Comparison of ENCODE assay signal across 7 cellular contexts in the genomic region with DNA sequence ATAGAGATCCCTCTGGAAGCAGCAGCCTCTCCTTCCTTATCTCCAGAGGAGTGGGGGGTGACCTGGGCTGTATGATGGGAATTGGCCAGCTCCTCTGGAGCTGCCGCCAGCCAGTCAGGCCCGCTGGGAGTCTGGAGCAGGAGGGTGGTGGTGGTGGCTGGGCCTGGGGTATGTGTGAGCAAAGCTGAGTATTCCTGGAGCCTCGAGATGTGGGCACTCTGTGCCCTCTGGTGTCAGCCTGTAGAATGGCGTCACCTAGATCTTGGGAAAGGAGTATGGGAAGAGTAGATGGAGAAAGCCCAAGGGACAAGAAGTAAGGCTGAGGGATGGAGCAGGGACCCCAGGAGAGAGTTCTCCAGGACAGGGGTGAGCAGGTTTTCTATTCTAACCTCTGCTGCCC. TPM values are rescaled to one million over a fixed set of nuclear protein-coding genes. Genes with fewer than 3 reads are reported as not detected.
A peak's percentile ranks its signal among the peaks of the same experiment; 100 is the strongest.
DNase-seq lines count a peak whose midpoint lies in the region; ATAC-seq and TF ChIP-seq lines count a peak whose summit lies in the region.

No MANE protein-coding gene starts in this region.

- no peak overlapping the region for H3K27ac Mint-ChIP-seq in activated B cell treated with CpG ODN at 0.5 μM for 24 hours
- H3K27ac Mint-ChIP-seq in T-helper 2 cell treated with Interferon-gamma antibody and Interleukin-4, amounts not matched to agents 5 μg/mL and 100 μg/mL, for 36 hours = no peak overlapping the region

- no peak overlapping the region for H3K4me3 Mint-ChIP-seq in activated B cell treated with CpG ODN at 0.5 μM for 24 hours
- no peak overlapping the region for H3K4me3 Mint-ChIP-seq in T-helper 2 cell treated with Interferon-gamma antibody and Interleukin-4, amounts not matched to agents 5 μg/mL and 100 μg/mL, for 36 hours

- intact Hi-C loops in activated B cell treated with CpG ODN at 0.5 μM for 24 hours (cut with micrococcal nuclease) = no loop called here

- H3K9me3 Mint-ChIP-seq in activated B cell treated with CpG ODN at 0.5 μM for 24 hours = no peaks in the 10 kb centered on the region
- H3K9me3 Mint-ChIP-seq in T-helper 2 cell treated with Interferon-gamma antibody and Interleukin-4, amounts not matched to agents 5 μg/mL and 100 μg/mL, for 36 hours = no peaks in the 10 kb centered on the region

- CTCF ChIA-PET in activated B cell treated with CpG ODN at 0.5 μM for 24 hours (lab: Charles Lee) = interaction anchor here (1.0 to 1.4 kb wide), 3 partner anchors 39 to 223 kb away, joined by 3 to 4 read pairs (median 3); no protein-coding TSS in a partner anchor

- DNase-seq in EH (ENCODE audit: low read depth) (peak; percentile 45), HuH-7 (ENCODE audit: low spot score) (peak; percentile 53), activated B cell treated with CpG ODN at 0.5 μM for 24 hours (no peak), medulla oblongata (ENCODE audit: extremely low spot score) (peak; percentile 44), NCI-H345 (lab: John Stamatoyannopoulos, UW) (no peak), SHP77 treated with DMSO at 0.1 percent for 48 hours (lab: John Stamatoyannopoulos, UW) (no peak)
- no peak for DNase-seq in T-helper 2 cell treated with Interferon-gamma antibody and Interleukin-4, amounts not matched to agents 5 μg/mL and 100 μg/mL, for 36 hours (ENCODE audit: low spot score)

- POLR2A ChIA-PET in activated B cell treated with CpG ODN at 0.5 μM for 24 hours (lab: Charles Lee) = no interaction called here

- no peaks in the 10 kb centered on the region for H3K4me1 Mint-ChIP-seq in activated B cell treated with CpG ODN at 0.5 μM for 24 hours
- H3K4me1 Mint-ChIP-seq in T-helper 2 cell treated with Interferon-gamma antibody and Interleukin-4, amounts not matched to agents 5 μg/mL and 100 μg/mL, for 36 hours (ENCODE audit: low read depth) = peaks cover 3% of the 10 kb centered on the region

- peaks cover 2% of the 10 kb centered on the region for H3K36me3 Mint-ChIP-seq in activated B cell treated with CpG ODN at 0.5 μM for 24 hours (ENCODE audit: low read depth)
- H3K36me3 Mint-ChIP-seq in T-helper 2 cell treated with Interferon-gamma antibody and Interleukin-4, amounts not matched to agents 5 μg/mL and 100 μg/mL, for 36 hours (ENCODE audit: low read depth) = no peaks in the 10 kb centered on the region

- ATAC-seq in activated B cell treated with CpG ODN at 0.5 μM for 24 hours (ENCODE audit: low read depth) = peak; percentile 37

- no peaks in the 10 kb centered on the region for H3K27me3 Mint-ChIP-seq in activated B cell treated with CpG ODN at 0.5 μM for 24 hours
- peaks cover 13% of the 10 kb centered on the region for H3K27me3 Mint-ChIP-seq in T-helper 2 cell treated with Interferon-gamma antibody and Interleukin-4, amounts not matched to agents 5 μg/mL and 100 μg/mL, for 36 hours (ENCODE audit: low read depth)

- TF ChIP-seq CTCF in activated B cell treated with CpG ODN at 0.5 μM for 24 hours (IDR thresholded peaks at IDR 0.05) = no peak

RNA-seq across cellular contexts. Expression of gene VANGL2, which starts 16.0 kb away (rescaled TPM):
- total RNA-seq in activated B cell treated with CpG ODN at 0.5 μM for 24 hours = 4.1 and 5.5 TPM in 2 replicates

RNA-seq across cellular contexts. Expression of gene NHLH1, which starts 49.5 kb away (rescaled TPM):
- total RNA-seq in activated B cell treated with CpG ODN at 0.5 μM for 24 hours = 0.46 and 0.71 TPM in 2 replicates

Comparison
In these comparisons a context has a peak if more than half of its experiments do, and no peak if none do; other contexts are left out.
1. DNase-seq: peak in EH (single experiment), HuH-7 (single experiment) and medulla oblongata (single experiment); none in activated B cell treated with CpG ODN at 0.5 μM for 24 hours (single experiment), T-helper 2 cell treated with Interferon-gamma antibody and Interleukin-4, amounts not matched to agents 5 μg/mL and 100 μg/mL, for 36 hours (single experiment), NCI-H345 (single experiment) and SHP77 treated with DMSO at 0.1 percent for 48 hours (single experiment).